In genomic region chr18:24230766-24231165, GRCh38 we compare ENCODE assay signal across 29 cellular contexts.
DNase-seq lines count a peak whose midpoint lies in the region; ATAC-seq, FAIRE-seq and TF ChIP-seq lines count a peak whose summit lies in the region.
"Had no signal": no experiment of that assay in that cellular context is flagged by ENCODE, and none has a peak within 500 bp of the region (broad histone marks: within the 10 kb centered on the region; RNA-seq: fewer than 3 reads in every experiment).

No MANE protein-coding gene starts in this region.

- POLR2A ChIA-PET in PC-3 (lab: Charles Lee; ENCODE audit: unreplicated experiment) = no interaction called here

- H3K9me3 ChIP-seq in heart left ventricle (no peaks in the 10 kb centered on the region), PC-3 (ENCODE audit: low read length) (no peaks in the 10 kb centered on the region), left lung (no peaks in the 10 kb centered on the region), small intestine (ENCODE audit: control insufficient read depth, low read depth) (no peaks in the 10 kb centered on the region)
- H3K9me3 ChIP-seq: BE2C had no signal

- H3K4me3 ChIP-seq in heart left ventricle (no peak overlapping the region), PC-3 (ENCODE audit: low read length) (no peak overlapping the region), left lung (no peak overlapping the region), small intestine (ENCODE audit: low read depth in 1 of 2, low read length in 2 of 2) (no peak overlapping the region)
- H3K4me3 ChIP-seq: PC-9 had no signal

- H3K4me1 ChIP-seq in heart left ventricle (peaks cover 7 to 60% (median 43%) of the 10 kb centered on the region in 12 donors), PC-3 (ENCODE audit: insufficient read depth, low read length) (peaks cover 53% of the 10 kb centered on the region), left lung (peaks cover 0 to 5% of the 10 kb centered on the region in 2 donors), small intestine (ENCODE audit: control insufficient read depth in 2 of 2, insufficient read depth in 1 of 2, low read depth in 1 of 2, low read length in 1 of 2) (peaks cover 5 to 15% of the 10 kb centered on the region in 2 donors)
- H3K4me1 ChIP-seq: BE2C had no signal

- no peak for TF ChIP-seq CTCF in heart left ventricle (IDR thresholded peaks at IDR 0.05)
- TF ChIP-seq CTCF in PC-3 (conservative IDR thresholded peaks at IDR 0.05; ENCODE audit: low read depth, low read length) = no peak
- no peak for TF ChIP-seq CTCF in left lung (IDR thresholded peaks at IDR 0.05)

- H2AFZ ChIP-seq in PC-3 (ENCODE audit: low read length) = no peak overlapping the region
- H2AFZ ChIP-seq: PC-9 had no signal

- WGBS in heart left ventricle, 4 donors = 71 to 85% (median 80%) methylated on average over 5 of the region's 5 CpGs
- 29 to 65% (median 44%) methylated on average over 5 of the region's 5 CpGs for WGBS in small intestine, 3 donors

- BruUV-seq in PC-3 (replicated peaks; lab: Mats Ljungman, UMichigan) = no TSS peak

- CTCF ChIA-PET in PC-3 (lab: Charles Lee) = no interaction called here

- H3K27ac ChIP-seq in heart left ventricle (peak overlapping the region; percentile 64 to 83 (median 69)), PC-3 (ENCODE audit: low read length) (peak overlapping the region; percentile 84), left lung (no peak overlapping the region), small intestine (ENCODE audit: low read depth in 1 of 2, low read length in 1 of 2) (no peak overlapping the region)
- H3K27ac ChIP-seq: PC-9 had no signal

- DNase-seq in heart left ventricle (no peak), left ventricle myocardium superior (no peak), PC-3 (peak; percentile 87), left lung (no peak), small intestine (peak; percentile 91), NOMO-1 treated with dmso at 0.1 percent for 144 hours (lab: John Stamatoyannopoulos, UW; ENCODE audit: unreplicated experiment) (no peak), superior temporal gyrus (ENCODE audit: extremely low spot score) (no peak)
- DNase-seq: 8988T; ACHN; BE2C; CD8-positive, alpha-beta memory T cell; DMS 273 treated with DMSO at 0.1 percent for 48 hours; DMS79 treated with DMSO at 0.1 percent for 48 hours; GF-D8; HCEC 1CT; Karpas-422; NCI-H1092; NCI-H1417 treated with DMSO at 0.1 percent for 48 hours; NCI-H1694 treated with DMSO at 0.1 percent for 48 hours; NCI-H2081; NCI-H2227 treated with DMSO at 0.1 percent for 48 hours; NCI-H510A; NCI-H774; PC-9; SHP77 had no signal

- H3K79me2 ChIP-seq in PC-3 (ENCODE audit: low read length) = peaks cover 14% of the 10 kb centered on the region

- ATAC-seq in heart left ventricle (no peak), left ventricle myocardium superior (no peak), PC-3 (peak; percentile 45), left lung (peak; percentile 31), HG02588 (IDR thresholded peaks at IDR 0.05; ENCODE audit: unreplicated experiment) (no peak)

- intact Hi-C loops in heart left ventricle (cut with DNase I) = loop anchor here in 5 of 10 donors (5.0 kb wide), 2 partner anchors 37 to 42 kb away; no protein-coding TSS in a partner anchor
- intact Hi-C loops in left ventricle myocardium superior (cut with micrococcal nuclease) = no loop called here
- intact Hi-C loops in PC-3 (cut with micrococcal nuclease) = loop anchor here (5.0 kb wide), 2 partner anchors 58 to 127 kb away; no protein-coding TSS in a partner anchor
- intact Hi-C loops in left lung (cut with DNase I) = no loop called here

- H3K27me3 ChIP-seq in heart left ventricle = no peaks in the 10 kb centered on the region
- no peaks in the 10 kb centered on the region for H3K27me3 ChIP-seq in PC-3 (ENCODE audit: low read length)
- no peaks in the 10 kb centered on the region for H3K27me3 ChIP-seq in left lung
- no peaks in the 10 kb centered on the region for H3K27me3 ChIP-seq in small intestine (ENCODE audit: control insufficient read depth in 2 of 2, insufficient read depth in 2 of 2, low read length in 2 of 2)
- H3K27me3 ChIP-seq: BE2C had no signal

- H3K36me3 ChIP-seq in heart left ventricle (peaks cover 0 to 14% (median 0%) of the 10 kb centered on the region in 9 donors), PC-3 (ENCODE audit: low read depth, low read length) (0 out of 2 replicates have a peak, but pooled peaks cover under 1% of the 10 kb centered on the region), left lung (no peaks in the 10 kb centered on the region), small intestine (ENCODE audit: control insufficient read depth in 2 of 2, insufficient read depth in 2 of 2, low read length in 2 of 2) (peaks cover 0 to under 1% of the 10 kb centered on the region in 2 donors)
- H3K36me3 ChIP-seq: BE2C had no signal

- H3K4me2 ChIP-seq in PC-3 (ENCODE audit: low read length) = peak overlapping the region; percentile 38
- H3K4me2 ChIP-seq: PC-9 had no signal

- no peak for FAIRE-seq in small intestine (lab: Jason Lieb, UNC)
- FAIRE-seq: GM12892, GM19239, H1 had no signal

- H3K9ac ChIP-seq in PC-3 (ENCODE audit: low read length) = no peak overlapping the region

- H3F3A ChIP-seq in PC-3 (ENCODE audit: low read length, unreplicated experiment) = peaks cover 13% of the 10 kb centered on the region

- H3K9me2 ChIP-seq in PC-3 (replicated peaks; ENCODE audit: low read length) = no peaks in the 10 kb centered on the region

- H4K20me1 ChIP-seq in PC-3 (ENCODE audit: low read length) = no peaks in the 10 kb centered on the region

- no peak for TF ChIP-seq POLR2A in heart left ventricle (IDR thresholded peaks at IDR 0.05)

Comparison
In these comparisons a context has a peak if more than half of its experiments do, and no peak if none do; other contexts are left out.
1. ATAC-seq: peak in PC-3 (single experiment) and left lung (single experiment); none in heart left ventricle (0 of 4), left ventricle myocardium superior (single experiment) and HG02588 (single experiment).
2. DNase-seq: peak in PC-3 (single experiment) and small intestine (single experiment); none in heart left ventricle (0 of 5), left ventricle myocardium superior (single experiment), left lung (0 of 2), NOMO-1 treated with dmso at 0.1 percent for 144 hours (single experiment) and superior temporal gyrus (single experiment).
3. H3K27ac ChIP-seq: peak in heart left ventricle (12 of 12) and PC-3 (single experiment); none in left lung (0 of 2) and small intestine (0 of 2).